In genomic region chr12:123963829-123964228, GRCh38 we compare ENCODE assay signal across 2 cellular contexts.
TF ChIP-seq lines count a peak whose summit lies in the region.

No MANE protein-coding gene starts in this region.

TF ChIP-seq in liver, 16 proteins besides CTCF, POLR2A, EP300 and RAD21:
- TF ChIP-seq HNF4A (conservative IDR thresholded peaks at IDR 0.05) (peak; percentile 41 to 47), FOXA1 (IDR thresholded peaks at IDR 0.05) (no peak), EGR1 (IDR thresholded peaks at IDR 0.05; ENCODE audit: low read depth in 2 of 2) (no peak), HNF4G (IDR thresholded peaks at IDR 0.05) (no peak)

TF ChIP-seq in HepG2, 621 proteins besides CTCF, POLR2A, EP300 and RAD21:
- TF ChIP-seq SRSF4 (IDR thresholded peaks at IDR 0.05; ENCODE audit: low read depth, low read length, poor library complexity, severe bottlenecking) (no peak), KDM4B (CRISPR knock-in tag; IDR thresholded peaks at IDR 0.05) (no peak), HMG20A (CRISPR knock-in tag; IDR thresholded peaks at IDR 0.05; ENCODE audit: borderline replicate concordance) (no peak), SMAD3 (CRISPR knock-in tag; IDR thresholded peaks at IDR 0.05) (no peak)
